In genomic region chr12:120834489-120835303, GRCh38 we compare ENCODE assay signal across 11 cellular contexts.
DNase-seq lines count a peak whose midpoint lies in the region; ATAC-seq and TF ChIP-seq lines count a peak whose summit lies in the region.
"Had no signal": no experiment of that assay in that cellular context is flagged by ENCODE, and none has a peak within 500 bp of the region (broad histone marks: within the 10 kb centered on the region; RNA-seq: fewer than 3 reads in every experiment).

No MANE protein-coding gene starts in this region.

- POLR2A ChIA-PET in naive thymus-derived CD8-positive, alpha-beta T cell (lab: Charles Lee), result interaction anchor here (0.7 kb wide), 1 partner anchor 10 kb away, joined by 4 read pairs; no protein-coding TSS in a partner anchor

- peaks cover 6 to 66% (median 34%) of the 10 kb centered on the region in 4 donors for H3K4me1 Mint-ChIP-seq in CD4-positive, CD25-positive, alpha-beta regulatory T cell
- H3K4me1 Mint-ChIP-seq in naive thymus-derived CD8-positive, alpha-beta T cell, result peaks cover 28 to 77% (median 70%) of the 10 kb centered on the region in 4 donors

- no peaks in the 10 kb centered on the region for H3K36me3 Mint-ChIP-seq in CD4-positive, CD25-positive, alpha-beta regulatory T cell
- H3K36me3 Mint-ChIP-seq in naive thymus-derived CD8-positive, alpha-beta T cell, result no peaks in the 10 kb centered on the region

- no peaks in the 10 kb centered on the region for H3K27me3 Mint-ChIP-seq in CD4-positive, CD25-positive, alpha-beta regulatory T cell
- no peaks in the 10 kb centered on the region for H3K27me3 Mint-ChIP-seq in naive thymus-derived CD8-positive, alpha-beta T cell

- H3K36me3 ChIP-seq in CD4-positive, CD25-positive, alpha-beta regulatory T cell (ENCODE audit: control insufficient read depth, insufficient read depth, low read length), result no peaks in the 10 kb centered on the region
- H3K36me3 ChIP-seq in RWPE2 (ENCODE audit: low read depth), result no peaks in the 10 kb centered on the region

- H3K27me3 ChIP-seq in CD4-positive, CD25-positive, alpha-beta regulatory T cell (ENCODE audit: control insufficient read depth, insufficient read depth, low read length), result no peaks in the 10 kb centered on the region
- no peaks in the 10 kb centered on the region for H3K27me3 ChIP-seq in RWPE2 (ENCODE audit: insufficient read depth, poor library complexity, severe bottlenecking)

- peak overlapping the region in 2 of 4 donors; percentile 3 to 13 for H3K4me3 Mint-ChIP-seq in CD4-positive, CD25-positive, alpha-beta regulatory T cell
- H3K4me3 Mint-ChIP-seq in naive thymus-derived CD8-positive, alpha-beta T cell, result peak overlapping the region in 8 of 10 donors; percentile 12 to 60 (median 48)

- peaks cover 22% of the 10 kb centered on the region for H3K4me1 ChIP-seq in CD4-positive, CD25-positive, alpha-beta regulatory T cell (ENCODE audit: control insufficient read depth, insufficient read depth, low read length, poor library complexity, severe bottlenecking)
- peaks cover 21% of the 10 kb centered on the region for H3K4me1 ChIP-seq in RWPE2 (ENCODE audit: insufficient read depth, poor library complexity, severe bottlenecking)

- no peak overlapping the region for H3K27ac ChIP-seq in CD4-positive, CD25-positive, alpha-beta regulatory T cell (ENCODE audit: insufficient read depth, low read length, poor library complexity, severe bottlenecking)
- H3K27ac ChIP-seq in RWPE2 (ENCODE audit: poor library complexity, severe bottlenecking), result peak overlapping the region; percentile 7

- TF ChIP-seq CTCF in RWPE2 (IDR thresholded peaks at IDR 0.05; ENCODE audit: poor library complexity, severe bottlenecking), result no peak

- H3K9me3 ChIP-seq in CD4-positive, CD25-positive, alpha-beta regulatory T cell (ENCODE audit: control insufficient read depth in 2 of 2, low read length in 2 of 2), result no peaks in the 10 kb centered on the region
- H3K9me3 ChIP-seq in RWPE2 (ENCODE audit: severe bottlenecking), result no peaks in the 10 kb centered on the region

- peak overlapping the region in 2 of 3 donors; percentile 33 to 64 for H3K27ac Mint-ChIP-seq in CD4-positive, CD25-positive, alpha-beta regulatory T cell
- peak overlapping the region in 7 of 10 donors; percentile 8 to 82 (median 57) for H3K27ac Mint-ChIP-seq in naive thymus-derived CD8-positive, alpha-beta T cell

- ATAC-seq in CD4-positive, CD25-positive, alpha-beta regulatory T cell (ENCODE audit: low read depth in 2 of 2), result no peak
- ATAC-seq in GM18861 (IDR thresholded peaks at IDR 0.05; ENCODE audit: unreplicated experiment) (peak; percentile 32), RWPE2 (ENCODE audit: low read depth) (peak; percentile 17; the same call in 2 of the 3 replicates), GM18502 (IDR thresholded peaks at IDR 0.05; ENCODE audit: poor library complexity, unreplicated experiment) (no peak)
- no peak for ATAC-seq in naive thymus-derived CD8-positive, alpha-beta T cell
- ATAC-seq: HCT116, left lobe of liver had no signal

- no peak for DNase-seq in CD4-positive, CD25-positive, alpha-beta regulatory T cell
- DNase-seq in RWPE2 (ENCODE audit: low spot score) (no peak), NCI-H1436 treated with DMSO at 0.1 percent for 48 hours (lab: John Stamatoyannopoulos, UW) (no peak), SIG-M5 treated with dmso at 0.1 percent for 504 hours (lab: John Stamatoyannopoulos, UW; ENCODE audit: unreplicated experiment) (no peak)
- DNase-seq in naive thymus-derived CD8-positive, alpha-beta T cell, result no peak
- no peak for DNase-seq in stimulated activated CD4-positive, alpha-beta T cell treated with anti-CD3 and anti-CD28 coated beads, Interleukin-12 subunit alpha, Interleukin-12 subunit beta, amount 100 ng/mL, for 4 hours
- DNase-seq: Right ventricle myocardium superior had no signal

- H3K9me3 Mint-ChIP-seq in CD4-positive, CD25-positive, alpha-beta regulatory T cell, result no peaks in the 10 kb centered on the region
- no peaks in the 10 kb centered on the region for H3K9me3 Mint-ChIP-seq in naive thymus-derived CD8-positive, alpha-beta T cell

- no peak overlapping the region for H3K4me3 ChIP-seq in CD4-positive, CD25-positive, alpha-beta regulatory T cell (ENCODE audit: low read depth, low read length)
- H3K4me3 ChIP-seq in RWPE2 (ENCODE audit: severe bottlenecking), result no peak overlapping the region

Comparison
In these comparisons a context has a peak if more than half of its experiments do, and no peak if none do; other contexts are left out.
1. ATAC-seq: peak in GM18861 (single experiment) and RWPE2 (single experiment); none in CD4-positive, CD25-positive, alpha-beta regulatory T cell (0 of 2), naive thymus-derived CD8-positive, alpha-beta T cell (0 of 2) and GM18502 (single experiment).